Comparison of ENCODE assay signal across 8 cellular contexts in genomic region chr3:34056951-34057390, GRCh38.
DNase-seq lines count a peak whose midpoint lies in the region; ATAC-seq and TF ChIP-seq lines count a peak whose summit lies in the region.

No MANE protein-coding gene starts in this region.

- WGBS in IMR-90 (ENCODE audit: extremely low coverage in 2 of 2, insufficient read length in 1 of 2), 2 experiments = no CpG with 5 or more reads among the region's 3 CpGs
- WGBS in mesenchymal stem cell = 87% methylated on average over 3 of the region's 3 CpGs

- POLR2A ChIA-PET in IMR-90 (lab: Charles Lee; ENCODE audit: unreplicated experiment) = no interaction called here

- no peak overlapping the region for H3K27ac ChIP-seq in IMR-90 (ENCODE audit: insufficient read depth, low read length)
- peak overlapping the region; percentile 72 for H3K27ac ChIP-seq in mesenchymal stem cell (ENCODE audit: low read length, poor library complexity, severe bottlenecking)

- H2BK20ac ChIP-seq in IMR-90 (ENCODE audit: low read depth, low read length) = no peak overlapping the region

- no peak overlapping the region for H2AFZ ChIP-seq in IMR-90 (replicated peaks; ENCODE audit: low read length, poor library complexity)
- H2AFZ ChIP-seq in mesenchymal stem cell (ENCODE audit: low read depth, low read length) = no peak overlapping the region

- H3K9me1 ChIP-seq in IMR-90 (ENCODE audit: insufficient read depth, low read length) = no peaks in the 10 kb centered on the region

- H2AK9ac ChIP-seq in IMR-90 (replicated peaks; ENCODE audit: low read depth, low read length, poor library complexity) = no peak overlapping the region

- H2BK120ac ChIP-seq in IMR-90 (ENCODE audit: low read depth, low read length) = no peak overlapping the region
- H2BK120ac ChIP-seq in mesenchymal stem cell (ENCODE audit: low read depth, low read length) = no peak overlapping the region

- H2BK5ac ChIP-seq in IMR-90 (ENCODE audit: low read depth, low read length, poor library complexity, severe bottlenecking) (no peak overlapping the region), mesenchymal stem cell (ENCODE audit: low read depth, low read length, poor library complexity, severe bottlenecking) (no peak overlapping the region)

- no peak for TF ChIP-seq CTCF in IMR-90 (conservative IDR thresholded peaks at IDR 0.05; ENCODE audit: low read depth, low read length)

- H2BK15ac ChIP-seq in IMR-90 (ENCODE audit: low read depth, low read length) (no peak overlapping the region), mesenchymal stem cell (ENCODE audit: low read depth, poor library complexity, severe bottlenecking) (no peak overlapping the region)

- H3K27me3 ChIP-seq in IMR-90 (ENCODE audit: control insufficient read depth, insufficient read depth, low read length) (no peaks in the 10 kb centered on the region), mesenchymal stem cell (ENCODE audit: control insufficient read depth in 1 of 2, insufficient read depth in 1 of 2, low read length in 2 of 2) (no peaks in the 10 kb centered on the region)

- H4K91ac ChIP-seq in IMR-90 (ENCODE audit: insufficient read depth, low read depth, low read length) (no peak overlapping the region), mesenchymal stem cell (ENCODE audit: low read length) (no peak overlapping the region)

- H2AK5ac ChIP-seq in IMR-90 (ENCODE audit: low read depth, low read length) (no peak overlapping the region), mesenchymal stem cell (ENCODE audit: low read length, severe bottlenecking) (no peak overlapping the region)

- no peak overlapping the region for H3K4ac ChIP-seq in IMR-90 (ENCODE audit: low read depth, low read length)
- H3K4ac ChIP-seq in mesenchymal stem cell (ENCODE audit: low read depth in 1 of 2, low read length in 2 of 2) = no peak overlapping the region

- no TSS peak for BruUV-seq in IMR-90 (replicated peaks; lab: Mats Ljungman, UMichigan)

- H3K23ac ChIP-seq in IMR-90 (ENCODE audit: low read depth, low read length) (no peak overlapping the region), mesenchymal stem cell (ENCODE audit: low read length in 2 of 2) (no peak overlapping the region)

- TF ChIP-seq RAD21 in IMR-90 (IDR thresholded peaks at IDR 0.05; ENCODE audit: low read length) = no peak

- in situ Hi-C loops in IMR-90 (cut with MboI; ENCODE audit: low sequenced_read_pairs) = no loop called here

- no peak overlapping the region for H3K4me3 ChIP-seq in IMR-90 (ENCODE audit: insufficient read depth, low read depth, low read length)
- H3K4me3 ChIP-seq in mesenchymal stem cell (ENCODE audit: insufficient read depth in 1 of 2, low read depth in 1 of 2, low read length in 2 of 2) = no peak overlapping the region

- H4K8ac ChIP-seq in IMR-90 (ENCODE audit: low read depth in 2 of 2, low read length in 2 of 2) (no peak overlapping the region), mesenchymal stem cell (ENCODE audit: low read length) (no peak overlapping the region)

- H3K14ac ChIP-seq in IMR-90 (replicated peaks; ENCODE audit: low read depth, low read length) (no peak overlapping the region), mesenchymal stem cell (ENCODE audit: low read length in 2 of 2) (no peak overlapping the region)

- H3K9me3 ChIP-seq in IMR-90 (ENCODE audit: control insufficient read depth, insufficient read depth, low read length) = no peaks in the 10 kb centered on the region
- H3K9me3 ChIP-seq in mesenchymal stem cell (ENCODE audit: control insufficient read depth, low read length) = no peaks in the 10 kb centered on the region

- H3K4me2 ChIP-seq in IMR-90 (ENCODE audit: low read depth, low read length) (no peak overlapping the region; the same call in 1 of the 2 replicates), mesenchymal stem cell (ENCODE audit: low read length, poor library complexity, severe bottlenecking) (no peak overlapping the region)

- H4K20me1 ChIP-seq in IMR-90 (ENCODE audit: insufficient read depth, low read length) = no peaks in the 10 kb centered on the region

- ATAC-seq in GM21825 (IDR thresholded peaks at IDR 0.05; ENCODE audit: unreplicated experiment) (peak; percentile 95), IMR-90 (ENCODE audit: low read depth) (peak; percentile 70)

- H3K79me1 ChIP-seq in IMR-90 (ENCODE audit: low read depth in 1 of 2, low read length in 2 of 2) (no peaks in the 10 kb centered on the region), mesenchymal stem cell (replicated peaks; ENCODE audit: low read length, poor library complexity, severe bottlenecking) (no peaks in the 10 kb centered on the region)

- intact Hi-C loops in IMR-90 (cut with micrococcal nuclease) = loop anchor here (2.0 kb wide), 1 partner anchor 44 kb away; no protein-coding TSS in a partner anchor

- CTCF ChIA-PET in IMR-90 (lab: Yijun Ruan, JAX) = interaction anchor here (1.5 kb wide), 1 partner anchor 10 kb away, joined by 7 read pairs; no protein-coding TSS in a partner anchor

- no peak for TF ChIP-seq POLR2A in IMR-90 (IDR thresholded peaks at IDR 0.05; ENCODE audit: low read depth, low read length)

- no peak overlapping the region for H3K56ac ChIP-seq in IMR-90 (ENCODE audit: extremely low read depth, insufficient read depth, low read length)

- H2BK12ac ChIP-seq in mesenchymal stem cell (ENCODE audit: low read length in 2 of 2) = peak overlapping the region; percentile 29 to 93

- H3K36me3 ChIP-seq in IMR-90 (ENCODE audit: control insufficient read depth, insufficient read depth, low read length) (no peaks in the 10 kb centered on the region), mesenchymal stem cell (ENCODE audit: control insufficient read depth in 1 of 2, insufficient read depth in 2 of 2, low read depth in 1 of 2, low read length in 2 of 2) (no peaks in the 10 kb centered on the region)

- peak overlapping the region; percentile 9; the same call in 1 of the 2 replicates for H4K5ac ChIP-seq in IMR-90 (ENCODE audit: low read depth, low read length)

- peaks cover 3% of the 10 kb centered on the region; the same call in 1 of the 2 replicates for H3K4me1 ChIP-seq in IMR-90 (ENCODE audit: control insufficient read depth, insufficient read depth, low read length)
- H3K4me1 ChIP-seq in mesenchymal stem cell (ENCODE audit: control insufficient read depth, insufficient read depth, low read depth, low read length) = peaks cover 4% of the 10 kb centered on the region

- H3K18ac ChIP-seq in IMR-90 (ENCODE audit: low read depth, low read length) (no peak overlapping the region; the same call in 1 of the 2 replicates), mesenchymal stem cell (ENCODE audit: low read depth in 1 of 2, low read length in 2 of 2) (peak overlapping the region in 1 of 2 experiments; percentile 95)

- DNase-seq in SIG-M5 treated with dmso at 0.1 percent for 504 hours (lab: John Stamatoyannopoulos, UW; ENCODE audit: unreplicated experiment) (peak; percentile 9), SIG-M5 (lab: John Stamatoyannopoulos, UW) (no peak), IMR-90 (peak; percentile 49), mesenchymal stem cell (peak; percentile 39), NCI-H1048 (lab: John Stamatoyannopoulos, UW) (no peak), NCI-H1694 (lab: John Stamatoyannopoulos, UW) (no peak), germinal center (ENCODE audit: low spot score) (no peak)

- dilution Hi-C loops in IMR-90 (cut with HindIII; ENCODE audit: low sequenced_read_pairs, unreplicated experiment) = no loop called here

- H3K9ac ChIP-seq in IMR-90 (ENCODE audit: low read depth, low read length) (no peak overlapping the region), mesenchymal stem cell (ENCODE audit: low read length) (no peak overlapping the region)

TF ChIP-seq in IMR-90, 13 proteins besides CTCF, POLR2A, EP300 and RAD21:
- TF ChIP-seq ELK1 (IDR thresholded peaks at IDR 0.05; ENCODE audit: borderline replicate concordance, low read depth, low read length) (no peak), NFE2L2 (IDR thresholded peaks at IDR 0.05; ENCODE audit: low read depth, low read length) (peak; percentile 96), MAFK (IDR thresholded peaks at IDR 0.05; ENCODE audit: low read depth, low read length) (peak; percentile 27; the same call in 1 of the 2 replicates)

Comparison
In these comparisons a context has a peak if more than half of its experiments do, and no peak if none do; other contexts are left out.
1. DNase-seq: peak in SIG-M5 treated with dmso at 0.1 percent for 504 hours (single experiment), IMR-90 (single experiment) and mesenchymal stem cell (single experiment); none in SIG-M5 (single experiment), NCI-H1048 (single experiment), NCI-H1694 (single experiment) and germinal center (single experiment).